Comparison of ENCODE assay signal across 1 cellular context in genomic region chr3:39721076-39721475, GRCh38.
TF ChIP-seq lines count a peak whose summit lies in the region.

No MANE protein-coding gene starts in this region.

TF ChIP-seq in SK-N-SH, 30 proteins besides CTCF, POLR2A, EP300 and RAD21 (continued from another document):
- TF ChIP-seq NRF1 (IDR thresholded peaks at IDR 0.05; ENCODE audit: low read depth, low read length): no peak
- TF ChIP-seq USF2 (IDR thresholded peaks at IDR 0.05; ENCODE audit: borderline replicate concordance, low read depth, low read length): no peak
- no peak for TF ChIP-seq SMC3 (IDR thresholded peaks at IDR 0.05; ENCODE audit: low read depth, low read length)
- no peak for TF ChIP-seq EZH2phosphoT487 (IDR thresholded peaks at IDR 0.05; ENCODE audit: borderline replicate concordance, low read depth)
- TF ChIP-seq, protein P1, sequence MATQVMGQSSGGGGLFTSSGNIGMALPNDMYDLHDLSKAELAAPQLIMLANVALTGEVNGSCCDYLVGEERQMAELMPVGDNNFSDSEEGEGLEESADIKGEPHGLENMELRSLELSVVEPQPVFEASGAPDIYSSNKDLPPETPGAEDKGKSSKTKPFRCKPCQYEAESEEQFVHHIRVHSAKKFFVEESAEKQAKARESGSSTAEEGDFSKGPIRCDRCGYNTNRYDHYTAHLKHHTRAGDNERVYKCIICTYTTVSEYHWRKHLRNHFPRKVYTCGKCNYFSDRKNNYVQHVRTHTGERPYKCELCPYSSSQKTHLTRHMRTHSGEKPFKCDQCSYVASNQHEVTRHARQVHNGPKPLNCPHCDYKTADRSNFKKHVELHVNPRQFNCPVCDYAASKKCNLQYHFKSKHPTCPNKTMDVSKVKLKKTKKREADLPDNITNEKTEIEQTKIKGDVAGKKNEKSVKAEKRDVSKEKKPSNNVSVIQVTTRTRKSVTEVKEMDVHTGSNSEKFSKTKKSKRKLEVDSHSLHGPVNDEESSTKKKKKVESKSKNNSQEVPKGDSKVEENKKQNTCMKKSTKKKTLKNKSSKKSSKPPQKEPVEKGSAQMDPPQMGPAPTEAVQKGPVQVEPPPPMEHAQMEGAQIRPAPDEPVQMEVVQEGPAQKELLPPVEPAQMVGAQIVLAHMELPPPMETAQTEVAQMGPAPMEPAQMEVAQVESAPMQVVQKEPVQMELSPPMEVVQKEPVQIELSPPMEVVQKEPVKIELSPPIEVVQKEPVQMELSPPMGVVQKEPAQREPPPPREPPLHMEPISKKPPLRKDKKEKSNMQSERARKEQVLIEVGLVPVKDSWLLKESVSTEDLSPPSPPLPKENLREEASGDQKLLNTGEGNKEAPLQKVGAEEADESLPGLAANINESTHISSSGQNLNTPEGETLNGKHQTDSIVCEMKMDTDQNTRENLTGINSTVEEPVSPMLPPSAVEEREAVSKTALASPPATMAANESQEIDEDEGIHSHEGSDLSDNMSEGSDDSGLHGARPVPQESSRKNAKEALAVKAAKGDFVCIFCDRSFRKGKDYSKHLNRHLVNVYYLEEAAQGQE (IDR thresholded peaks at IDR 0.05; ENCODE audit: low read depth, low read length): no peak
- no peak for TF ChIP-seq FOXM1 (IDR thresholded peaks at IDR 0.05; ENCODE audit: low read depth)
- TF ChIP-seq GABPA (IDR thresholded peaks at IDR 0.05; ENCODE audit: low read depth): no peak
- no peak for TF ChIP-seq RXRA (IDR thresholded peaks at IDR 0.05; ENCODE audit: borderline replicate concordance, low read depth)
